ENCODE assay signal across 1 cellular context in genomic region chr1:6788946-6789345, GRCh38.
A peak's percentile ranks its signal among the peaks of the same experiment; 100 is the strongest.
TF ChIP-seq lines count a peak whose summit lies in the region.

No MANE protein-coding gene starts in this region.

TF ChIP-seq in HepG2, 621 proteins besides CTCF, POLR2A, EP300 and RAD21 (continued from another document):
- TF ChIP-seq ZFP90 (CRISPR knock-in tag; IDR thresholded peaks at IDR 0.05; ENCODE audit: borderline replicate concordance) (no peak), POLR2AphosphoS2 (IDR thresholded peaks at IDR 0.05; ENCODE audit: low read depth, low read length) (no peak), ZNF318 (CRISPR knock-in tag; IDR thresholded peaks at IDR 0.05) (no peak), FOXP4 (CRISPR knock-in tag; IDR thresholded peaks at IDR 0.05) (0 out of 2 replicates have a peak, but pooled peaks have one; percentile 22), FOXO1 (CRISPR knock-in tag; IDR thresholded peaks at IDR 0.05) (peak; percentile 19; the same call in 1 of the 2 replicates), ZSCAN9 (CRISPR knock-in tag; IDR thresholded peaks at IDR 0.05; ENCODE audit: borderline replicate concordance) (no peak), MAFG (CRISPR knock-in tag; IDR thresholded peaks at IDR 0.05) (no peak), ZNF572 (CRISPR knock-in tag; IDR thresholded peaks at IDR 0.05) (no peak), ZNF274 (CRISPR knock-in tag; IDR thresholded peaks at IDR 0.05) (no peak), FIP1L1 (IDR thresholded peaks at IDR 0.05; ENCODE audit: borderline replicate concordance, insufficient read depth, low read depth, low read length) (no peak), GATAD2A (CRISPR knock-in tag; IDR thresholded peaks at IDR 0.05) (peak; percentile 36; the same call in 1 of the 2 replicates), SRY (CRISPR knock-in tag; IDR thresholded peaks at IDR 0.05) (no peak), ZNF841 (CRISPR knock-in tag; IDR thresholded peaks at IDR 0.05; ENCODE audit: borderline replicate concordance) (no peak), ZNF441 (CRISPR knock-in tag; IDR thresholded peaks at IDR 0.05; ENCODE audit: borderline replicate concordance) (0 out of 2 replicates have a peak, but pooled peaks have one; percentile 28), E2F5 (CRISPR knock-in tag; conservative IDR thresholded peaks at IDR 0.05) (no peak), DPF2 (CRISPR knock-in tag; IDR thresholded peaks at IDR 0.05; ENCODE audit: borderline replicate concordance, low read depth) (no peak), HCFC1 (IDR thresholded peaks at IDR 0.05; ENCODE audit: low read depth, low read length) (no peak), MYNN (CRISPR knock-in tag; IDR thresholded peaks at IDR 0.05; ENCODE audit: low read depth) (no peak), SP4 (CRISPR knock-in tag; IDR thresholded peaks at IDR 0.05) (no peak), ATM (IDR thresholded peaks at IDR 0.05; ENCODE audit: borderline replicate concordance) (no peak), ZNF546 (CRISPR knock-in tag; conservative IDR thresholded peaks at IDR 0.05) (no peak), ZNF292 (CRISPR knock-in tag; IDR thresholded peaks at IDR 0.05; ENCODE audit: borderline replicate concordance, low read depth) (no peak)
- TF ChIP-seq, protein P1, sequence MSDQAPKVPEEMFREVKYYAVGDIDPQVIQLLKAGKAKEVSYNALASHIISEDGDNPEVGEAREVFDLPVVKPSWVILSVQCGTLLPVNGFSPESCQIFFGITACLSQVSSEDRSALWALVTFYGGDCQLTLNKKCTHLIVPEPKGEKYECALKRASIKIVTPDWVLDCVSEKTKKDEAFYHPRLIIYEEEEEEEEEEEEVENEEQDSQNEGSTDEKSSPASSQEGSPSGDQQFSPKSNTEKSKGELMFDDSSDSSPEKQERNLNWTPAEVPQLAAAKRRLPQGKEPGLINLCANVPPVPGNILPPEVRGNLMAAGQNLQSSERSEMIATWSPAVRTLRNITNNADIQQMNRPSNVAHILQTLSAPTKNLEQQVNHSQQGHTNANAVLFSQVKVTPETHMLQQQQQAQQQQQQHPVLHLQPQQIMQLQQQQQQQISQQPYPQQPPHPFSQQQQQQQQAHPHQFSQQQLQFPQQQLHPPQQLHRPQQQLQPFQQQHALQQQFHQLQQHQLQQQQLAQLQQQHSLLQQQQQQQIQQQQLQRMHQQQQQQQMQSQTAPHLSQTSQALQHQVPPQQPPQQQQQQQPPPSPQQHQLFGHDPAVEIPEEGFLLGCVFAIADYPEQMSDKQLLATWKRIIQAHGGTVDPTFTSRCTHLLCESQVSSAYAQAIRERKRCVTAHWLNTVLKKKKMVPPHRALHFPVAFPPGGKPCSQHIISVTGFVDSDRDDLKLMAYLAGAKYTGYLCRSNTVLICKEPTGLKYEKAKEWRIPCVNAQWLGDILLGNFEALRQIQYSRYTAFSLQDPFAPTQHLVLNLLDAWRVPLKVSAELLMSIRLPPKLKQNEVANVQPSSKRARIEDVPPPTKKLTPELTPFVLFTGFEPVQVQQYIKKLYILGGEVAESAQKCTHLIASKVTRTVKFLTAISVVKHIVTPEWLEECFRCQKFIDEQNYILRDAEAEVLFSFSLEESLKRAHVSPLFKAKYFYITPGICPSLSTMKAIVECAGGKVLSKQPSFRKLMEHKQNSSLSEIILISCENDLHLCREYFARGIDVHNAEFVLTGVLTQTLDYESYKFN (CRISPR knock-in tag; conservative IDR thresholded peaks at IDR 0.05) = no peak
- TF ChIP-seq, protein P2, sequence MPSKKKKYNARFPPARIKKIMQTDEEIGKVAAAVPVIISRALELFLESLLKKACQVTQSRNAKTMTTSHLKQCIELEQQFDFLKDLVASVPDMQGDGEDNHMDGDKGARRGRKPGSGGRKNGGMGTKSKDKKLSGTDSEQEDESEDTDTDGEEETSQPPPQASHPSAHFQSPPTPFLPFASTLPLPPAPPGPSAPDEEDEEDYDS (CRISPR knock-in tag; IDR thresholded peaks at IDR 0.05) = peak; percentile 15; the same call in 1 of the 2 replicates
- TF ChIP-seq, protein P3, sequence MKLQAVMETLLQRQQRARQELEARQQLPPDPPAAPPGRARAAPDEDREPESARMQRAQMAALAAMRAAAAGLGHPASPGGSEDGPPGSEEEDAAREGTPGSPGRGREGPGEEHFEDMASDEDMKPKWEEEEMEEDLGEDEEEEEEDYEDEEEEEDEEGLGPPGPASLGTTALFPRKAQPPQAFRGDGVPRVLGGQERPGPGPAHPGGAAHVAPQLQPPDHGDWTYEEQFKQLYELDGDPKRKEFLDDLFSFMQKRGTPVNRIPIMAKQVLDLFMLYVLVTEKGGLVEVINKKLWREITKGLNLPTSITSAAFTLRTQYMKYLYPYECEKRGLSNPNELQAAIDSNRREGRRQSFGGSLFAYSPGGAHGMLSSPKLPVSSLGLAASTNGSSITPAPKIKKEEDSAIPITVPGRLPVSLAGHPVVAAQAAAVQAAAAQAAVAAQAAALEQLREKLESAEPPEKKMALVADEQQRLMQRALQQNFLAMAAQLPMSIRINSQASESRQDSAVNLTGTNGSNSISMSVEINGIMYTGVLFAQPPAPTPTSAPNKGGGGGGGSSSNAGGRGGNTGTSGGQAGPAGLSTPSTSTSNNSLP (IDR thresholded peaks at IDR 0.05; ENCODE audit: low read depth, low read length) = no peak
